In the genomic region with DNA sequence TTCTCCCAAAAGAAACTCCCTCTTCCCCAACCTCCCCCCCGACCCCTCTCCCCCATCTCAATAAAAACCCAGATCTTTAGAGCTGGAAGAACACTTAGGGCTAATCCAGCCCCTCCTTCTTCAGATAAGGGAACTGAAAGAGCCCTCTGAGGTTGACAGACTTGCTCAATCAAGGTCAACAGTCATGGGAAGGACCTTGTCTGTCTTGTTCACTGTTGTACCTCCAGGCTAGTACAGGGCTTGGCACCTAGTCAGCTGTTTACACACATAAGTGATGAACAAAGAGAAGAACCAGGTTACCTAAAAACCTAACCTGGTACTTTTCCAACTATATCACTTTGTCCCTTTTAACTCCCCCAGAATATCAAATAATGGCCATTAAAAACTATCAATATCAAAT, we compare ENCODE assay signal across 1 cellular context.
TF ChIP-seq lines count a peak whose summit lies in the region.

No MANE protein-coding gene starts in this region.

TF ChIP-seq in SK-N-SH, 30 proteins besides CTCF, POLR2A, EP300 and RAD21:
- TF ChIP-seq EZH2phosphoT487 (IDR thresholded peaks at IDR 0.05; ENCODE audit: borderline replicate concordance, low read depth) (no peak), TEAD4 (IDR thresholded peaks at IDR 0.05; ENCODE audit: borderline replicate concordance, insufficient read depth) (no peak), SIN3A (IDR thresholded peaks at IDR 0.05; ENCODE audit: borderline replicate concordance, low read depth, low read length) (no peak), MXI1 (IDR thresholded peaks at IDR 0.05; ENCODE audit: low read depth, low read length) (no peak), NRF1 (IDR thresholded peaks at IDR 0.05; ENCODE audit: low read depth, low read length) (no peak)
- TF ChIP-seq, protein P1, sequence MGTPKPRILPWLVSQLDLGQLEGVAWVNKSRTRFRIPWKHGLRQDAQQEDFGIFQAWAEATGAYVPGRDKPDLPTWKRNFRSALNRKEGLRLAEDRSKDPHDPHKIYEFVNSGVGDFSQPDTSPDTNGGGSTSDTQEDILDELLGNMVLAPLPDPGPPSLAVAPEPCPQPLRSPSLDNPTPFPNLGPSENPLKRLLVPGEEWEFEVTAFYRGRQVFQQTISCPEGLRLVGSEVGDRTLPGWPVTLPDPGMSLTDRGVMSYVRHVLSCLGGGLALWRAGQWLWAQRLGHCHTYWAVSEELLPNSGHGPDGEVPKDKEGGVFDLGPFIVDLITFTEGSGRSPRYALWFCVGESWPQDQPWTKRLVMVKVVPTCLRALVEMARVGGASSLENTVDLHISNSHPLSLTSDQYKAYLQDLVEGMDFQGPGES (IDR thresholded peaks at IDR 0.05; ENCODE audit: low read depth, low read length): no peak
- TF ChIP-seq, protein P2, sequence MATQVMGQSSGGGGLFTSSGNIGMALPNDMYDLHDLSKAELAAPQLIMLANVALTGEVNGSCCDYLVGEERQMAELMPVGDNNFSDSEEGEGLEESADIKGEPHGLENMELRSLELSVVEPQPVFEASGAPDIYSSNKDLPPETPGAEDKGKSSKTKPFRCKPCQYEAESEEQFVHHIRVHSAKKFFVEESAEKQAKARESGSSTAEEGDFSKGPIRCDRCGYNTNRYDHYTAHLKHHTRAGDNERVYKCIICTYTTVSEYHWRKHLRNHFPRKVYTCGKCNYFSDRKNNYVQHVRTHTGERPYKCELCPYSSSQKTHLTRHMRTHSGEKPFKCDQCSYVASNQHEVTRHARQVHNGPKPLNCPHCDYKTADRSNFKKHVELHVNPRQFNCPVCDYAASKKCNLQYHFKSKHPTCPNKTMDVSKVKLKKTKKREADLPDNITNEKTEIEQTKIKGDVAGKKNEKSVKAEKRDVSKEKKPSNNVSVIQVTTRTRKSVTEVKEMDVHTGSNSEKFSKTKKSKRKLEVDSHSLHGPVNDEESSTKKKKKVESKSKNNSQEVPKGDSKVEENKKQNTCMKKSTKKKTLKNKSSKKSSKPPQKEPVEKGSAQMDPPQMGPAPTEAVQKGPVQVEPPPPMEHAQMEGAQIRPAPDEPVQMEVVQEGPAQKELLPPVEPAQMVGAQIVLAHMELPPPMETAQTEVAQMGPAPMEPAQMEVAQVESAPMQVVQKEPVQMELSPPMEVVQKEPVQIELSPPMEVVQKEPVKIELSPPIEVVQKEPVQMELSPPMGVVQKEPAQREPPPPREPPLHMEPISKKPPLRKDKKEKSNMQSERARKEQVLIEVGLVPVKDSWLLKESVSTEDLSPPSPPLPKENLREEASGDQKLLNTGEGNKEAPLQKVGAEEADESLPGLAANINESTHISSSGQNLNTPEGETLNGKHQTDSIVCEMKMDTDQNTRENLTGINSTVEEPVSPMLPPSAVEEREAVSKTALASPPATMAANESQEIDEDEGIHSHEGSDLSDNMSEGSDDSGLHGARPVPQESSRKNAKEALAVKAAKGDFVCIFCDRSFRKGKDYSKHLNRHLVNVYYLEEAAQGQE (IDR thresholded peaks at IDR 0.05; ENCODE audit: low read depth, low read length): no peak
